ENCODE assay signal across 12 cellular contexts in genomic region chr1:1195726-1196125, GRCh38. TPM values are rescaled to one million over a fixed set of nuclear protein-coding genes. Genes with fewer than 3 reads are reported as not detected.
DNase-seq lines count a peak whose midpoint lies in the region; ATAC-seq, FAIRE-seq and TF ChIP-seq lines count a peak whose summit lies in the region.
"Not testable (repeated sequence)": the region's sequence is repeated elsewhere in the genome, so short reads cannot be mapped to it uniquely, and the experiment has no call there.
"Had no signal": no experiment of that assay in that cellular context is flagged by ENCODE, and none has a peak within 500 bp of the region (broad histone marks: within the 10 kb centered on the region; RNA-seq: fewer than 3 reads in every experiment).

No MANE protein-coding gene starts in this region.

- not testable (repeated sequence) for H3K27me3 ChIP-seq in osteoblast (ENCODE audit: insufficient read depth, low read length)

- not testable (repeated sequence) for H3K27ac Mint-ChIP-seq in activated T-cell treated with anti-CD3 and anti-CD28 coated beads, Interleukin-2, amount 50 U/mL, for 24 hours; chondrocyte (ENCODE audit: unreplicated experiment)
- peak overlapping the region; percentile 61 for H3K27ac Mint-ChIP-seq in activated T-helper 17 cell treated with anti-CD3 and anti-CD28 coated beads, Interleukin-2, amount 50 U/mL, for 72 hours
- H3K27ac Mint-ChIP-seq in stimulated activated naive B cell treated with anti-CD40 and anti-IgM and Interleukin-4, amounts not matched to agents 10 μg/mL and 1 μg/mL and 100 μg/mL, for 72 hours = peak overlapping the region; percentile 20

- peaks cover 10% of the 10 kb centered on the region for H3K4me1 Mint-ChIP-seq in activated T-cell treated with anti-CD3 and anti-CD28 coated beads, Interleukin-2, amount 50 U/mL, for 24 hours (ENCODE audit: low read depth)
- peaks cover 14% of the 10 kb centered on the region for H3K4me1 Mint-ChIP-seq in activated T-helper 17 cell treated with anti-CD3 and anti-CD28 coated beads, Interleukin-2, amount 50 U/mL, for 72 hours
- not testable (repeated sequence) for H3K4me1 Mint-ChIP-seq in chondrocyte (ENCODE audit: low read depth)
- peaks cover 13 to 24% of the 10 kb centered on the region in 2 donors for H3K4me1 Mint-ChIP-seq in stimulated activated naive B cell treated with anti-CD40 and anti-IgM and Interleukin-4, amounts not matched to agents 10 μg/mL and 1 μg/mL and 100 μg/mL, for 72 hours

- not testable (repeated sequence) for H2AFZ ChIP-seq in osteoblast (ENCODE audit: low read length)

- not testable (repeated sequence) for H3K27ac ChIP-seq in kidney (ENCODE audit: low read depth in 2 of 2, low read length in 2 of 2); osteoblast (ENCODE audit: low read depth, low read length)

- not testable (repeated sequence) for H3K36me3 ChIP-seq in kidney (ENCODE audit: control insufficient read depth in 1 of 2, insufficient read depth in 2 of 2, low read length in 2 of 2); osteoblast (ENCODE audit: insufficient read depth, low read length)

- not testable (repeated sequence) for H3K9me3 Mint-ChIP-seq in activated T-cell treated with anti-CD3 and anti-CD28 coated beads, Interleukin-2, amount 50 U/mL, for 24 hours; activated T-helper 17 cell treated with anti-CD3 and anti-CD28 coated beads, Interleukin-2, amount 50 U/mL, for 72 hours
- peaks cover 22% of the 10 kb centered on the region for H3K9me3 Mint-ChIP-seq in chondrocyte (ENCODE audit: low read depth)
- peaks cover 9 to 17% of the 10 kb centered on the region in 2 donors for H3K9me3 Mint-ChIP-seq in stimulated activated naive B cell treated with anti-CD40 and anti-IgM and Interleukin-4, amounts not matched to agents 10 μg/mL and 1 μg/mL and 100 μg/mL, for 72 hours

- H3K4me1 ChIP-seq in kidney (ENCODE audit: control insufficient read depth in 1 of 2, insufficient read depth in 1 of 2, low read depth in 1 of 2, low read length in 2 of 2); osteoblast (ENCODE audit: insufficient read depth, low read length): not testable (repeated sequence)

- not testable (repeated sequence) for H3K36me3 Mint-ChIP-seq in activated T-cell treated with anti-CD3 and anti-CD28 coated beads, Interleukin-2, amount 50 U/mL, for 24 hours (ENCODE audit: low read depth); activated T-helper 17 cell treated with anti-CD3 and anti-CD28 coated beads, Interleukin-2, amount 50 U/mL, for 72 hours (ENCODE audit: low read depth); chondrocyte (ENCODE audit: low read depth)
- peaks cover 13 to 22% of the 10 kb centered on the region in 2 donors for H3K36me3 Mint-ChIP-seq in stimulated activated naive B cell treated with anti-CD40 and anti-IgM and Interleukin-4, amounts not matched to agents 10 μg/mL and 1 μg/mL and 100 μg/mL, for 72 hours

- H4K20me1 ChIP-seq in osteoblast (ENCODE audit: insufficient read depth, low read length) = not testable (repeated sequence)

- H3K9ac ChIP-seq in kidney (ENCODE audit: low read length in 2 of 2) = not testable (repeated sequence)

- ATAC-seq in activated T-helper 17 cell treated with anti-CD3 and anti-CD28 coated beads, Interleukin-2, amount 50 U/mL, for 72 hours (replicated peaks); stimulated activated naive B cell treated with anti-CD40 and anti-IgM and Interleukin-4, amounts not matched to agents 10 μg/mL and 1 μg/mL and 100 μg/mL, for 72 hours (replicated peaks): not testable (repeated sequence)

- not testable (repeated sequence) for H3K4me3 ChIP-seq in kidney (ENCODE audit: low read length in 2 of 2); osteoblast (ENCODE audit: insufficient read depth, low read length)

- not testable (repeated sequence) for TF ChIP-seq CTCF in chondrocyte (IDR thresholded peaks at IDR 0.05); kidney (IDR thresholded peaks at IDR 0.05; ENCODE audit: borderline replicate concordance, extremely low read depth, insufficient read depth); osteoblast (IDR thresholded peaks at IDR 0.05; ENCODE audit: extremely low read depth, low read depth, low read length)

- intact Hi-C loops in kidney (cut with DNase I) = not testable (repeated sequence)

- peak; percentile 22 for DNase-seq in activated T-cell treated with anti-CD3 and anti-CD28 coated beads, Interleukin-2, amount 50 U/mL, for 24 hours
- DNase-seq in chondrocyte (ENCODE audit: low spot score) (peak; percentile 39), kidney (peak; percentile 13), osteoblast (ENCODE audit: insufficient read length, low spot score, missing footprints) (peak; percentile 49)
- not testable (repeated sequence) for DNase-seq in stimulated activated naive B cell treated with anti-CD40 and anti-IgM and Interleukin-4, amounts not matched to agents 10 μg/mL and 1 μg/mL and 100 μg/mL, for 72 hours

- not testable (repeated sequence) for H3K79me2 ChIP-seq in osteoblast (ENCODE audit: insufficient read depth, low read length)

- not testable (repeated sequence) for FAIRE-seq in kidney (lab: Jason Lieb, UNC)

- H3K9me3 ChIP-seq in kidney (ENCODE audit: control insufficient read depth in 1 of 2, low read length in 2 of 2); osteoblast (ENCODE audit: low read depth, low read length): not testable (repeated sequence)

- not testable (repeated sequence) for H3K27me3 Mint-ChIP-seq in activated T-cell treated with anti-CD3 and anti-CD28 coated beads, Interleukin-2, amount 50 U/mL, for 24 hours; activated T-helper 17 cell treated with anti-CD3 and anti-CD28 coated beads, Interleukin-2, amount 50 U/mL, for 72 hours; chondrocyte (ENCODE audit: low read depth); stimulated activated naive B cell treated with anti-CD40 and anti-IgM and Interleukin-4, amounts not matched to agents 10 μg/mL and 1 μg/mL and 100 μg/mL, for 72 hours

- H3K4me3 Mint-ChIP-seq in activated T-cell treated with anti-CD3 and anti-CD28 coated beads, Interleukin-2, amount 50 U/mL, for 24 hours; activated T-helper 17 cell treated with anti-CD3 and anti-CD28 coated beads, Interleukin-2, amount 50 U/mL, for 72 hours; chondrocyte (ENCODE audit: unreplicated experiment); stimulated activated naive B cell treated with anti-CD40 and anti-IgM and Interleukin-4, amounts not matched to agents 10 μg/mL and 1 μg/mL and 100 μg/mL, for 72 hours: not testable (repeated sequence)

- not testable (repeated sequence) for H3K4me2 ChIP-seq in osteoblast (ENCODE audit: insufficient read depth, low read length)

RNA-seq across cellular contexts. Expression of gene TNFRSF18, which starts 10.7 kb away (rescaled TPM):
- total RNA-seq in activated T-helper 17 cell treated with anti-CD3 and anti-CD28 coated beads, Interleukin-2, amount 50 U/mL, for 72 hours = 100 to 1,000 TPM; 105 to 796 TPM
- total RNA-seq in chondrocyte (not detected in 3 replicates), kidney (8.1 TPM), osteoblast (0.29 TPM in 1 of 2 replicates, not detected in the other)
- polyA plus RNA-seq in kidney (ENCODE audit: insufficient read depth, low read depth, low replicate concordance) = not detected
- total RNA-seq: A172, Caco-2, Calu3 had no signal
- polyA plus RNA-seq: A549 had no signal

RNA-seq across cellular contexts. Expression of gene TNFRSF4, which starts 18.2 kb away (rescaled TPM):
- 1,000 to 10,000 TPM in 1 of 2 donors, 100 to 1,000 TPM in 1; 384 to 1,007 TPM for total RNA-seq in activated T-helper 17 cell treated with anti-CD3 and anti-CD28 coated beads, Interleukin-2, amount 50 U/mL, for 72 hours
- total RNA-seq in chondrocyte (0.24 to 0.59 TPM in 2 of 3 replicates, not detected in the other), kidney (5.1 TPM), osteoblast (under 0.01 TPM in 1 of 2 replicates, not detected in the other)
- polyA plus RNA-seq in kidney (ENCODE audit: insufficient read depth, low read depth, low replicate concordance) = 3.3 TPM
- total RNA-seq: A172, Caco-2, Calu3 had no signal
- polyA plus RNA-seq: A549, BJ had no signal

RNA-seq across cellular contexts. Expression of gene TTLL10, which starts 22.0 kb away (rescaled TPM):
- total RNA-seq in activated T-helper 17 cell treated with anti-CD3 and anti-CD28 coated beads, Interleukin-2, amount 50 U/mL, for 72 hours = under 1 TPM in 1 of 2 donors, not detected in 1; 0.11 TPM
- total RNA-seq in chondrocyte (not detected in 3 replicates), kidney (1.5 TPM), osteoblast (not detected in 2 replicates)
- not detected for polyA plus RNA-seq in kidney (ENCODE audit: insufficient read depth, low read depth, low replicate concordance)
- total RNA-seq: A172; CD8-positive, alpha-beta T cell had no signal
- polyA plus RNA-seq: A549, BJ had no signal

RNA-seq across cellular contexts. Expression of gene SDF4, which starts 36.1 kb away (rescaled TPM):
- 100 to 1,000 TPM; 169 to 773 TPM for total RNA-seq in activated T-helper 17 cell treated with anti-CD3 and anti-CD28 coated beads, Interleukin-2, amount 50 U/mL, for 72 hours
- total RNA-seq in chondrocyte = 164 to 191 TPM (median 165 TPM) in 3 replicates
- total RNA-seq in kidney = 160 TPM
- 143 TPM for polyA plus RNA-seq in kidney (ENCODE audit: insufficient read depth, low read depth, low replicate concordance)
- 136 and 151 TPM in 2 replicates for total RNA-seq in osteoblast

RNA-seq across cellular contexts. Expression of gene B3GALT6, which starts 36.3 kb away (rescaled TPM):
- 10 to 100 TPM; 10.9 to 16.7 TPM for total RNA-seq in activated T-helper 17 cell treated with anti-CD3 and anti-CD28 coated beads, Interleukin-2, amount 50 U/mL, for 72 hours
- total RNA-seq in chondrocyte (37.4 to 39.6 TPM (median 39.6 TPM) in 3 replicates), kidney (20.3 TPM), osteoblast (26.5 and 29.7 TPM in 2 replicates)
- 13.7 TPM for polyA plus RNA-seq in kidney (ENCODE audit: insufficient read depth, low read depth, low replicate concordance)

Comparison
In these comparisons a context has a peak if more than half of its experiments do, and no peak if none do; other contexts are left out.
1. RNA of gene TNFRSF18, which starts 10.7 kb away (total RNA-seq): 105 to 796 TPM in activated T-helper 17 cell treated with anti-CD3 and anti-CD28 coated beads, Interleukin-2, amount 50 U/mL, for 72 hours; 8.1 TPM in kidney (single experiment), not detected in chondrocyte and 0.29 TPM in osteoblast; every median in the first group is over 10 times any median in the second.
2. RNA of gene TNFRSF4, which starts 18.2 kb away (total RNA-seq): 384 to 1,007 TPM in activated T-helper 17 cell treated with anti-CD3 and anti-CD28 coated beads, Interleukin-2, amount 50 U/mL, for 72 hours; 5.1 TPM in kidney (single experiment), 0.24 to 0.59 TPM in chondrocyte and under 0.01 TPM in osteoblast; every median in the first group is over 10 times any median in the second.